ENCODE assay signal across 1 cellular context in the genomic region with DNA sequence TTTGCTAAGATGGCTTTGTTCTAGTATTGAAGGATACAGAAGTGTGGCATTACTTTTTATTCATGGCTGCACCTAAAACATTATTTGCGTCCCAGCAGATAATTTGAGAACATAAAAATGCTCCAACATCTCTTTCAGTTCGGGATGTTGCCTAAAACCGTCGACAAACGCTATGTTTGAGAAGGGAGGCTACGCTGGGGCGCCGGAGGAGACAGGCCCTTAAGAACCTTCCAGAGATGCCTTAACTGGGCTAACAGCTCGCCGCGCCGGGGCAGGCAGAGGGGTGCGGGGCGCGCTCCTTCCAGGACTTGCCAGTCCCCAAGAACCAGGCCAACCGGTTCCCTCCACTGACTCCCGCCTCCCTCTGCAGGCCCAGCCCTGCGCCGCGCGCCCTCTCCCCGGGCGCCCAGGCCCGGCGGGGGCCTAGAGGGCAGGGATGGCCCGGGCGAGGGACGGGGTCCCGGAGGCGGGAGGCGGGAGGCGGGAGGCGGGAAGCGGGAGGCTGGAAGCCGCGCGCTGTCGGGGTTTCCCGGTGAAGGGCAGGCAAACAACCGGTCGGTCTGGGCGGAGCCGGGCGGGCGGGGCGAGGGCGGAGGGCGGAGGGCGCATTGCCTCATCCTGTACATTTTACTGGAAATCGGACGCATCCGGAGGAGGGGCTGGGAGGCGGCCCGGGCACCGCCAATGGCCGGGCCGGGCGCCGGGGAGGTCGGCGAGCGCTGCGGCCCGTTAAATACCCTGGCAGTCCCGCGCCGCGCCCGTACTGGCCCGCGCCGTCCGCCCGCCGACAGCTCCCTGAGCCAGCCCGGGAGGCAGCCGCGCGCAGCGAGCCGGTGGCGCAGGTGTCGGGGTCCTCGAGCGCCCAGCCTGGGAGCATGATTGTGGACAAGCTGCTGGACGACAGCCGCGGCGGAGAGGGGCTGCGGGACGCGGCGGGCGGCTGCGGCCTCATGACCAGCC.
TF ChIP-seq lines count a peak whose summit lies in the region.

A gene with protein sequence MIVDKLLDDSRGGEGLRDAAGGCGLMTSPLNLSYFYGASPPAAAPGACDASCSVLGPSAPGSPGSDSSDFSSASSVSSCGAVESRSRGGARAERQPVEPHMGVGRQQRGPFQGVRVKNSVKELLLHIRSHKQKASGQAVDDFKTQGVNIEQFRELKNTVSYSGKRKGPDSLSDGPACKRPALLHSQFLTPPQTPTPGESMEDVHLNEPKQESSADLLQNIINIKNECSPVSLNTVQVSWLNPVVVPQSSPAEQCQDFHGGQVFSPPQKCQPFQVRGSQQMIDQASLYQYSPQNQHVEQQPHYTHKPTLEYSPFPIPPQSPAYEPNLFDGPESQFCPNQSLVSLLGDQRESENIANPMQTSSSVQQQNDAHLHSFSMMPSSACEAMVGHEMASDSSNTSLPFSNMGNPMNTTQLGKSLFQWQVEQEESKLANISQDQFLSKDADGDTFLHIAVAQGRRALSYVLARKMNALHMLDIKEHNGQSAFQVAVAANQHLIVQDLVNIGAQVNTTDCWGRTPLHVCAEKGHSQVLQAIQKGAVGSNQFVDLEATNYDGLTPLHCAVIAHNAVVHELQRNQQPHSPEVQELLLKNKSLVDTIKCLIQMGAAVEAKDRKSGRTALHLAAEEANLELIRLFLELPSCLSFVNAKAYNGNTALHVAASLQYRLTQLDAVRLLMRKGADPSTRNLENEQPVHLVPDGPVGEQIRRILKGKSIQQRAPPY (plus strand): TSS at position 761 of the 960 bp plus-strand sequence. CDS start 115 bp downstream, at position 876.

TF ChIP-seq in HepG2, 621 proteins besides CTCF, POLR2A, EP300 and RAD21 (continued from another document and continues in another):
- TF ChIP-seq, protein P1, sequence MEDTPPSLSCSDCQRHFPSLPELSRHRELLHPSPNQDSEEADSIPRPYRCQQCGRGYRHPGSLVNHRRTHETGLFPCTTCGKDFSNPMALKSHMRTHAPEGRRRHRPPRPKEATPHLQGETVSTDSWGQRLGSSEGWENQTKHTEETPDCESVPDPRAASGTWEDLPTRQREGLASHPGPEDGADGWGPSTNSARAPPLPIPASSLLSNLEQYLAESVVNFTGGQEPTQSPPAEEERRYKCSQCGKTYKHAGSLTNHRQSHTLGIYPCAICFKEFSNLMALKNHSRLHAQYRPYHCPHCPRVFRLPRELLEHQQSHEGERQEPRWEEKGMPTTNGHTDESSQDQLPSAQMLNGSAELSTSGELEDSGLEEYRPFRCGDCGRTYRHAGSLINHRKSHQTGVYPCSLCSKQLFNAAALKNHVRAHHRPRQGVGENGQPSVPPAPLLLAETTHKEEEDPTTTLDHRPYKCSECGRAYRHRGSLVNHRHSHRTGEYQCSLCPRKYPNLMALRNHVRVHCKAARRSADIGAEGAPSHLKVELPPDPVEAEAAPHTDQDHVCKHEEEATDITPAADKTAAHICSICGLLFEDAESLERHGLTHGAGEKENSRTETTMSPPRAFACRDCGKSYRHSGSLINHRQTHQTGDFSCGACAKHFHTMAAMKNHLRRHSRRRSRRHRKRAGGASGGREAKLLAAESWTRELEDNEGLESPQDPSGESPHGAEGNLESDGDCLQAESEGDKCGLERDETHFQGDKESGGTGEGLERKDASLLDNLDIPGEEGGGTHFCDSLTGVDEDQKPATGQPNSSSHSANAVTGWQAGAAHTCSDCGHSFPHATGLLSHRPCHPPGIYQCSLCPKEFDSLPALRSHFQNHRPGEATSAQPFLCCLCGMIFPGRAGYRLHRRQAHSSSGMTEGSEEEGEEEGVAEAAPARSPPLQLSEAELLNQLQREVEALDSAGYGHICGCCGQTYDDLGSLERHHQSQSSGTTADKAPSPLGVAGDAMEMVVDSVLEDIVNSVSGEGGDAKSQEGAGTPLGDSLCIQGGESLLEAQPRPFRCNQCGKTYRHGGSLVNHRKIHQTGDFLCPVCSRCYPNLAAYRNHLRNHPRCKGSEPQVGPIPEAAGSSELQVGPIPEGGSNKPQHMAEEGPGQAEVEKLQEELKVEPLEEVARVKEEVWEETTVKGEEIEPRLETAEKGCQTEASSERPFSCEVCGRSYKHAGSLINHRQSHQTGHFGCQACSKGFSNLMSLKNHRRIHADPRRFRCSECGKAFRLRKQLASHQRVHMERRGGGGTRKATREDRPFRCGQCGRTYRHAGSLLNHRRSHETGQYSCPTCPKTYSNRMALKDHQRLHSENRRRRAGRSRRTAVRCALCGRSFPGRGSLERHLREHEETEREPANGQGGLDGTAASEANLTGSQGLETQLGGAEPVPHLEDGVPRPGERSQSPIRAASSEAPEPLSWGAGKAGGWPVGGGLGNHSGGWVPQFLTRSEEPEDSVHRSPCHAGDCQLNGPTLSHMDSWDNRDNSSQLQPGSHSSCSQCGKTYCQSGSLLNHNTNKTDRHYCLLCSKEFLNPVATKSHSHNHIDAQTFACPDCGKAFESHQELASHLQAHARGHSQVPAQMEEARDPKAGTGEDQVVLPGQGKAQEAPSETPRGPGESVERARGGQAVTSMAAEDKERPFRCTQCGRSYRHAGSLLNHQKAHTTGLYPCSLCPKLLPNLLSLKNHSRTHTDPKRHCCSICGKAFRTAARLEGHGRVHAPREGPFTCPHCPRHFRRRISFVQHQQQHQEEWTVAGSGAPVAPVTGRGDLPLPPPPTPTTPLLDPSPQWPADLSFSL (CRISPR knock-in tag; IDR thresholded peaks at IDR 0.05): no peak
- TF ChIP-seq ZNF431 (CRISPR knock-in tag; IDR thresholded peaks at IDR 0.05; ENCODE audit: borderline replicate concordance, low read depth): no peak; the same call in 1 of the 2 replicates
- no peak; the same call in 1 of the 2 replicates for TF ChIP-seq KMT2B (CRISPR knock-in tag; IDR thresholded peaks at IDR 0.05)
- TF ChIP-seq HNRNPUL1 (IDR thresholded peaks at IDR 0.05; ENCODE audit: low read depth, low read length): no peak; the same call in 1 of the 2 replicates
- TF ChIP-seq, protein P2, sequence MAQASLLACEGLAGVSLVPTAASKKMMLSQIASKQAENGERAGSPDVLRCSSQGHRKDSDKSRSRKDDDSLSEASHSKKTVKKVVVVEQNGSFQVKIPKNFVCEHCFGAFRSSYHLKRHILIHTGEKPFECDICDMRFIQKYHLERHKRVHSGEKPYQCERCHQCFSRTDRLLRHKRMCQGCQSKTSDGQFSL (CRISPR knock-in tag; IDR thresholded peaks at IDR 0.05): no peak
- TF ChIP-seq SAP130 (CRISPR knock-in tag; IDR thresholded peaks at IDR 0.05; ENCODE audit: low read depth): peak; percentile 89
- TF ChIP-seq, protein P3, sequence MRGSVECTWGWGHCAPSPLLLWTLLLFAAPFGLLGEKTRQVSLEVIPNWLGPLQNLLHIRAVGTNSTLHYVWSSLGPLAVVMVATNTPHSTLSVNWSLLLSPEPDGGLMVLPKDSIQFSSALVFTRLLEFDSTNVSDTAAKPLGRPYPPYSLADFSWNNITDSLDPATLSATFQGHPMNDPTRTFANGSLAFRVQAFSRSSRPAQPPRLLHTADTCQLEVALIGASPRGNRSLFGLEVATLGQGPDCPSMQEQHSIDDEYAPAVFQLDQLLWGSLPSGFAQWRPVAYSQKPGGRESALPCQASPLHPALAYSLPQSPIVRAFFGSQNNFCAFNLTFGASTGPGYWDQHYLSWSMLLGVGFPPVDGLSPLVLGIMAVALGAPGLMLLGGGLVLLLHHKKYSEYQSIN (CRISPR knock-in tag; IDR thresholded peaks at IDR 0.05; ENCODE audit: borderline replicate concordance): no peak
- TF ChIP-seq PHF21A (CRISPR knock-in tag; IDR thresholded peaks at IDR 0.05): peak; percentile 21; the same call in 1 of the 2 replicates
- TF ChIP-seq TOPORS (CRISPR knock-in tag; IDR thresholded peaks at IDR 0.05): peak; percentile 85
- TF ChIP-seq, protein P4, sequence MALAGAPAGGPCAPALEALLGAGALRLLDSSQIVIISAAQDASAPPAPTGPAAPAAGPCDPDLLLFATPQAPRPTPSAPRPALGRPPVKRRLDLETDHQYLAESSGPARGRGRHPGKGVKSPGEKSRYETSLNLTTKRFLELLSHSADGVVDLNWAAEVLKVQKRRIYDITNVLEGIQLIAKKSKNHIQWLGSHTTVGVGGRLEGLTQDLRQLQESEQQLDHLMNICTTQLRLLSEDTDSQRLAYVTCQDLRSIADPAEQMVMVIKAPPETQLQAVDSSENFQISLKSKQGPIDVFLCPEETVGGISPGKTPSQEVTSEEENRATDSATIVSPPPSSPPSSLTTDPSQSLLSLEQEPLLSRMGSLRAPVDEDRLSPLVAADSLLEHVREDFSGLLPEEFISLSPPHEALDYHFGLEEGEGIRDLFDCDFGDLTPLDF (CRISPR knock-in tag; IDR thresholded peaks at IDR 0.05): peak; percentile 50; the same call in 1 of the 2 replicates
- TF ChIP-seq FOXA1 (IDR thresholded peaks at IDR 0.05): no peak
- 0 out of 2 replicates have a peak, but pooled peaks have one; percentile 3 for TF ChIP-seq FOXA1 (CRISPR knock-in tag; IDR thresholded peaks at IDR 0.05)
- peak; percentile 7; the same call in 1 of the 2 replicates for TF ChIP-seq ZNF124 (CRISPR knock-in tag; IDR thresholded peaks at IDR 0.05)
- TF ChIP-seq KDM4B (CRISPR knock-in tag; IDR thresholded peaks at IDR 0.05): 0 out of 2 replicates have a peak, but pooled peaks have one; percentile 1
- TF ChIP-seq ZNF629 (CRISPR knock-in tag; conservative IDR thresholded peaks at IDR 0.05): no peak
- TF ChIP-seq ZFP62 (CRISPR knock-in tag; IDR thresholded peaks at IDR 0.05): 0 out of 2 replicates have a peak, but pooled peaks have one; percentile 35
- peak; percentile 95 for TF ChIP-seq GTF2F1 (IDR thresholded peaks at IDR 0.05; ENCODE audit: low read length)
- TF ChIP-seq GFI1 (CRISPR knock-in tag; IDR thresholded peaks at IDR 0.05; ENCODE audit: borderline replicate concordance): peak; percentile 44; the same call in 1 of the 2 replicates
- TF ChIP-seq ZNF747 (CRISPR knock-in tag; IDR thresholded peaks at IDR 0.05; ENCODE audit: borderline replicate concordance): no peak
- TF ChIP-seq ZNF354B (CRISPR knock-in tag; IDR thresholded peaks at IDR 0.05): no peak
- peak; percentile 52; the same call in 1 of the 2 replicates for TF ChIP-seq NFKB2 (CRISPR knock-in tag; IDR thresholded peaks at IDR 0.05; ENCODE audit: borderline replicate concordance)
- no peak for TF ChIP-seq FIP1L1 (IDR thresholded peaks at IDR 0.05; ENCODE audit: borderline replicate concordance, insufficient read depth, low read depth, low read length)
- TF ChIP-seq KLF11 (CRISPR knock-in tag; IDR thresholded peaks at IDR 0.05): no peak
- peak; percentile 13 for TF ChIP-seq RBM22 (optimal IDR thresholded peaks at IDR 0.05; ENCODE audit: low read length)
- no peak for TF ChIP-seq PAF1 (CRISPR knock-in tag; IDR thresholded peaks at IDR 0.05)
- TF ChIP-seq RFXANK (CRISPR knock-in tag; IDR thresholded peaks at IDR 0.05): no peak
- no peak for TF ChIP-seq NR2F6 (IDR thresholded peaks at IDR 0.05)
- TF ChIP-seq NR2F6 (CRISPR knock-in tag; IDR thresholded peaks at IDR 0.05): peak; percentile 45; the same call in 1 of the 2 replicates
- TF ChIP-seq ZBTB7A (CRISPR knock-in tag; IDR thresholded peaks at IDR 0.05): no peak
- TF ChIP-seq SP1 (IDR thresholded peaks at IDR 0.05): no peak
- peak; percentile 72 for TF ChIP-seq SP1 (CRISPR knock-in tag; IDR thresholded peaks at IDR 0.05)
- TF ChIP-seq JDP2 (CRISPR knock-in tag; IDR thresholded peaks at IDR 0.05; ENCODE audit: borderline replicate concordance): no peak
- TF ChIP-seq ZNF549 (CRISPR knock-in tag; IDR thresholded peaks at IDR 0.05): no peak; the same call in 1 of the 2 replicates
- TF ChIP-seq, protein P5, sequence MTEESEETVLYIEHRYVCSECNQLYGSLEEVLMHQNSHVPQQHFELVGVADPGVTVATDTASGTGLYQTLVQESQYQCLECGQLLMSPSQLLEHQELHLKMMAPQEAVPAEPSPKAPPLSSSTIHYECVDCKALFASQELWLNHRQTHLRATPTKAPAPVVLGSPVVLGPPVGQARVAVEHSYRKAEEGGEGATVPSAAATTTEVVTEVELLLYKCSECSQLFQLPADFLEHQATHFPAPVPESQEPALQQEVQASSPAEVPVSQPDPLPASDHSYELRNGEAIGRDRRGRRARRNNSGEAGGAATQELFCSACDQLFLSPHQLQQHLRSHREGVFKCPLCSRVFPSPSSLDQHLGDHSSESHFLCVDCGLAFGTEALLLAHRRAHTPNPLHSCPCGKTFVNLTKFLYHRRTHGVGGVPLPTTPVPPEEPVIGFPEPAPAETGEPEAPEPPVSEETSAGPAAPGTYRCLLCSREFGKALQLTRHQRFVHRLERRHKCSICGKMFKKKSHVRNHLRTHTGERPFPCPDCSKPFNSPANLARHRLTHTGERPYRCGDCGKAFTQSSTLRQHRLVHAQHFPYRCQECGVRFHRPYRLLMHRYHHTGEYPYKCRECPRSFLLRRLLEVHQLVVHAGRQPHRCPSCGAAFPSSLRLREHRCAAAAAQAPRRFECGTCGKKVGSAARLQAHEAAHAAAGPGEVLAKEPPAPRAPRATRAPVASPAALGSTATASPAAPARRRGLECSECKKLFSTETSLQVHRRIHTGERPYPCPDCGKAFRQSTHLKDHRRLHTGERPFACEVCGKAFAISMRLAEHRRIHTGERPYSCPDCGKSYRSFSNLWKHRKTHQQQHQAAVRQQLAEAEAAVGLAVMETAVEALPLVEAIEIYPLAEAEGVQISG (CRISPR knock-in tag; IDR thresholded peaks at IDR 0.05): peak; percentile 56
- peak; percentile 36; the same call in 1 of the 2 replicates for TF ChIP-seq HDAC1 (CRISPR knock-in tag; IDR thresholded peaks at IDR 0.05)
- TF ChIP-seq, protein P6, sequence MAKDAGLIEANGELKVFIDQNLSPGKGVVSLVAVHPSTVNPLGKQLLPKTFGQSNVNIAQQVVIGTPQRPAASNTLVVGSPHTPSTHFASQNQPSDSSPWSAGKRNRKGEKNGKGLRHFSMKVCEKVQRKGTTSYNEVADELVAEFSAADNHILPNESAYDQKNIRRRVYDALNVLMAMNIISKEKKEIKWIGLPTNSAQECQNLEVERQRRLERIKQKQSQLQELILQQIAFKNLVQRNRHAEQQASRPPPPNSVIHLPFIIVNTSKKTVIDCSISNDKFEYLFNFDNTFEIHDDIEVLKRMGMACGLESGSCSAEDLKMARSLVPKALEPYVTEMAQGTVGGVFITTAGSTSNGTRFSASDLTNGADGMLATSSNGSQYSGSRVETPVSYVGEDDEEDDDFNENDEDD (CRISPR knock-in tag; IDR thresholded peaks at IDR 0.05; ENCODE audit: borderline replicate concordance): peak; percentile 44; the same call in 1 of the 2 replicates
- TF ChIP-seq ZNF350 (CRISPR knock-in tag; IDR thresholded peaks at IDR 0.05; ENCODE audit: borderline replicate concordance, low read depth): no peak
- TF ChIP-seq CEBPB (IDR thresholded peaks at IDR 0.05; ENCODE audit: borderline replicate concordance, low read depth, low read length): peak; percentile 91
